ENCODE assay signal across 28 cellular contexts in genomic region chr1:228343211-228343661, GRCh38.
DNase-seq lines count a peak whose midpoint lies in the region; ATAC-seq, FAIRE-seq and TF ChIP-seq lines count a peak whose summit lies in the region.
"Had no signal": no experiment of that assay in that cellular context is flagged by ENCODE, and none has a peak within 500 bp of the region (broad histone marks: within the 10 kb centered on the region; RNA-seq: fewer than 3 reads in every experiment).

No MANE protein-coding gene starts in this region.

- no peak for TF ChIP-seq RAD21 in HepG2 (CRISPR knock-in tag; IDR thresholded peaks at IDR 0.05)

- no peak overlapping the region for H3K14ac ChIP-seq in neuronal stem cell (ENCODE audit: low read length)

- no peak for TF ChIP-seq POLR2A in right lobe of liver (IDR thresholded peaks at IDR 0.05)
- TF ChIP-seq POLR2A in HepG2 (IDR thresholded peaks at IDR 0.05; ENCODE audit: insufficient read depth in 1 of 2, low read depth in 2 of 2, low read length in 2 of 2): no peak

- CTCF ChIA-PET in HepG2 (lab: Yijun Ruan, JAX; ENCODE audit: low intra/inter-chr PET ratio, low total read pairs): no interaction called here
- CTCF ChIA-PET in PC-3 (lab: Charles Lee): no interaction called here

- H3K79me1 ChIP-seq in neuronal stem cell (ENCODE audit: low read depth, low read length): peaks cover 2% of the 10 kb centered on the region

- TF ChIP-seq CTCF in right lobe of liver (IDR thresholded peaks at IDR 0.05) (no peak), HepG2 (CRISPR knock-in tag; IDR thresholded peaks at IDR 0.05) (no peak), PC-3 (conservative IDR thresholded peaks at IDR 0.05; ENCODE audit: low read depth, low read length) (no peak)

- no peak overlapping the region for H3K23ac ChIP-seq in neuronal stem cell (ENCODE audit: low read depth, low read length, poor library complexity)

- H3K4me1 ChIP-seq in right lobe of liver: no peaks in the 10 kb centered on the region
- no peaks in the 10 kb centered on the region for H3K4me1 ChIP-seq in HepG2 (ENCODE audit: insufficient read depth, low read length)
- no peaks in the 10 kb centered on the region for H3K4me1 ChIP-seq in neuronal stem cell (ENCODE audit: control insufficient read depth in 2 of 2, insufficient read depth in 1 of 2, low read depth in 1 of 2, low read length in 2 of 2)
- no peaks in the 10 kb centered on the region for H3K4me1 ChIP-seq in aorta (ENCODE audit: control insufficient read depth in 1 of 2, insufficient read depth in 2 of 2, low read length in 2 of 2)
- H3K4me1 ChIP-seq in PC-3 (ENCODE audit: insufficient read depth, low read length): no peaks in the 10 kb centered on the region
- H3K4me1 ChIP-seq: ascending aorta, Caco-2, parathyroid adenoma, suprapubic skin, vagina had no signal

- no peak overlapping the region for H4K91ac ChIP-seq in neuronal stem cell (ENCODE audit: low read depth, low read length, poor library complexity)

- in situ Hi-C loops in HepG2 (cut with HindIII; ENCODE audit: extremely low pct_ligation_motif_present, low pct_unique_long_range_greater_than_20kb): no loop called here

- no peak overlapping the region for H4K8ac ChIP-seq in neuronal stem cell (ENCODE audit: low read depth, low read length)

- BruUV-seq in HepG2 (replicated peaks; lab: Mats Ljungman, UMichigan) (no TSS peak), PC-3 (replicated peaks; lab: Mats Ljungman, UMichigan) (no TSS peak)

- no peaks in the 10 kb centered on the region for H4K20me1 ChIP-seq in HepG2 (ENCODE audit: insufficient read depth, low read length)
- H4K20me1 ChIP-seq in PC-3 (ENCODE audit: low read length): no peaks in the 10 kb centered on the region

- H3K27me3 ChIP-seq in right lobe of liver (no peaks in the 10 kb centered on the region), HepG2 (ENCODE audit: control insufficient read depth in 1 of 2, insufficient read depth in 2 of 2, low read length in 2 of 2) (peaks cover 3 to 21% of the 10 kb centered on the region in 2 experiments; a peak in 4 of 5 replicates), neuronal stem cell (ENCODE audit: control insufficient read depth in 3 of 3, insufficient read depth in 3 of 3, low read depth in 1 of 3, low read length in 3 of 3) (peaks cover 0 to 3% (median 3%) of the 10 kb centered on the region in 3 experiments), aorta (ENCODE audit: control insufficient read depth in 1 of 2, insufficient read depth in 2 of 2, low read length in 1 of 2) (no peaks in the 10 kb centered on the region), PC-3 (ENCODE audit: low read length) (no peaks in the 10 kb centered on the region)
- H3K27me3 ChIP-seq: ascending aorta, hepatocyte, suprapubic skin, vagina had no signal

- H3K9ac ChIP-seq in HepG2 (ENCODE audit: insufficient read depth, low read depth, low read length) (no peak overlapping the region), neuronal stem cell (ENCODE audit: low read depth, low read length, poor library complexity) (no peak overlapping the region), PC-3 (ENCODE audit: low read length) (no peak overlapping the region)
- H3K9ac ChIP-seq: parathyroid adenoma had no signal

- WGBS in right lobe of liver (ENCODE audit: insufficient coverage, low coverage, low lambda C conversion rate, missing lambda C conversion rate): 90% methylated on average over 16 of the region's 19 CpGs
- WGBS in HepG2 (ENCODE audit: low lambda C conversion rate): 65% methylated on average over 19 of the region's 19 CpGs
- WGBS in neuronal stem cell (ENCODE audit: extremely low coverage in 2 of 2, insufficient read length in 2 of 2, insufficient replicate concordance in 1 of 2), 2 donors: no CpG with 5 or more reads among the region's 19 CpGs
- WGBS in aorta, 2 donors: 93 to 95% methylated on average over 19 of the region's 19 CpGs

- H3K4me2 ChIP-seq in HepG2 (ENCODE audit: low read depth, low read length) (no peak overlapping the region), neuronal stem cell (ENCODE audit: insufficient read depth, low read length, poor library complexity, severe bottlenecking) (no peak overlapping the region), PC-3 (ENCODE audit: low read length) (no peak overlapping the region)
- H3K4me2 ChIP-seq: hepatocyte had no signal

- ATAC-seq in right lobe of liver (no peak), HepG2 (no peak), left ventricle myocardium superior (no peak), aorta (ENCODE audit: low FRiP score) (no peak), GM21786 (IDR thresholded peaks at IDR 0.05; ENCODE audit: unreplicated experiment) (no peak), PC-3 (no peak)
- ATAC-seq: activated naive CD4-positive, alpha-beta T cell treated with anti-CD3 and anti-CD28 coated beads, Interleukin-2, amount 50 U/mL, for 72 hours; HCT116; K562; naive thymus-derived CD8-positive, alpha-beta T cell; stimulated activated naive B cell treated with anti-CD40 and anti-IgM and Interleukin-4, amounts not matched to agents 10 μg/mL and 1 μg/mL and 100 μg/mL, for 72 hours had no signal

- H2AK5ac ChIP-seq in neuronal stem cell (ENCODE audit: low read depth, low read length): no peak overlapping the region

- TF ChIP-seq EP300 in HepG2 (IDR thresholded peaks at IDR 0.05; ENCODE audit: low read depth in 2 of 2, low read length in 2 of 2) (no peak), HepG2 (CRISPR knock-in tag; IDR thresholded peaks at IDR 0.05; ENCODE audit: borderline replicate concordance) (no peak)

- H2BK15ac ChIP-seq in neuronal stem cell (ENCODE audit: low read length): no peak overlapping the region

- no peak overlapping the region for H2BK120ac ChIP-seq in neuronal stem cell (ENCODE audit: low read depth, low read length)

- H3F3A ChIP-seq in PC-3 (ENCODE audit: low read length, unreplicated experiment): no peaks in the 10 kb centered on the region

- no peak overlapping the region for H3K4me3 ChIP-seq in right lobe of liver
- no peak overlapping the region for H3K4me3 ChIP-seq in HepG2 (replicated peaks in 1 of 3; ENCODE audit: insufficient read depth in 1 of 3, low read depth in 2 of 3, low read length in 3 of 3)
- no peak overlapping the region for H3K4me3 ChIP-seq in neuronal stem cell (ENCODE audit: low read length in 2 of 2)
- no peak overlapping the region for H3K4me3 ChIP-seq in aorta (ENCODE audit: low read length in 2 of 2)
- no peak overlapping the region for H3K4me3 ChIP-seq in PC-3 (ENCODE audit: low read length)
- H3K4me3 ChIP-seq: ascending aorta, hepatocyte, K562, SK-N-MC, suprapubic skin, vagina had no signal

- H3K9me2 ChIP-seq in PC-3 (replicated peaks; ENCODE audit: low read length): no peaks in the 10 kb centered on the region

- DNase-seq in right lobe of liver (peak in 2 of 3 donors; percentile 35 to 40), HepG2 (ENCODE audit: low spot score) (no peak), left ventricle myocardium superior (peak; percentile 17), neuronal stem cell (ENCODE audit: low spot score) (no peak), aorta (peak; percentile 30 to 67), GDM1 (lab: John Stamatoyannopoulos, UW) (no peak), PC-3 (no peak)
- DNase-seq: activated CD4-positive, alpha-beta T cell treated with anti-CD3 and anti-CD28 coated beads for 48 hours; central memory CD4-positive, alpha-beta T cell; DMS79 treated with DMSO at 0.1 percent for 48 hours; NCI-H2029 treated with DMSO at 0.1 percent for 48 hours; NCI-H226; stimulated activated CD4-positive, alpha-beta T cell treated with anti-CD3 and anti-CD28 coated beads, Interleukin-15, amount 100 ng/mL, for 24 hours; stimulated activated naive B cell treated with anti-CD40 and anti-IgM and Interleukin-4, amounts not matched to agents 10 μg/mL and 1 μg/mL and 100 μg/mL, for 72 hours had no signal

- no peak overlapping the region for H2BK5ac ChIP-seq in neuronal stem cell (ENCODE audit: low read length)

- H3K9me3 ChIP-seq in right lobe of liver (no peaks in the 10 kb centered on the region), HepG2 (ENCODE audit: low read length) (no peaks in the 10 kb centered on the region), neuronal stem cell (replicated peaks in 1 of 2; ENCODE audit: control insufficient read depth in 2 of 2, insufficient read depth in 1 of 2, low read depth in 1 of 2, low read length in 2 of 2) (peaks cover 0 to 6% of the 10 kb centered on the region in 2 donors), aorta (ENCODE audit: control insufficient read depth, low read length) (no peaks in the 10 kb centered on the region), PC-3 (ENCODE audit: low read length) (peaks cover 9% of the 10 kb centered on the region; the same call in 1 of the 2 replicates)
- H3K9me3 ChIP-seq: ascending aorta, Caco-2, suprapubic skin, vagina had no signal

- H3K27ac ChIP-seq in right lobe of liver (no peak overlapping the region), HepG2 (ENCODE audit: extremely low read length, insufficient read depth, low read length) (no peak overlapping the region), neuronal stem cell (replicated peaks; ENCODE audit: low read length) (no peak overlapping the region), aorta (ENCODE audit: low read depth in 1 of 2, low read length in 2 of 2) (no peak overlapping the region), PC-3 (ENCODE audit: low read length) (no peak overlapping the region)
- H3K27ac ChIP-seq: ascending aorta, C4-2B, hepatocyte, parathyroid adenoma, SK-N-MC, suprapubic skin, vagina had no signal

- POLR2A ChIA-PET in HepG2 (lab: Yijun Ruan, JAX) (no interaction called here), PC-3 (lab: Charles Lee; ENCODE audit: unreplicated experiment) (no interaction called here)

- no peak for FAIRE-seq in HepG2 (lab: Jason Lieb, UNC)
- FAIRE-seq: frontal cortex, K562 had no signal

- peak overlapping the region; percentile 46 for H2BK12ac ChIP-seq in neuronal stem cell (ENCODE audit: low read length)

- no peak overlapping the region for H3K4ac ChIP-seq in neuronal stem cell (ENCODE audit: low read length)

- no peak overlapping the region for H3K18ac ChIP-seq in neuronal stem cell (ENCODE audit: low read length)

- intact Hi-C loops in right lobe of liver (cut with DNase I): no loop called here
- intact Hi-C loops in HepG2 (cut with micrococcal nuclease; ENCODE audit: unreplicated experiment): no loop called here
- intact Hi-C loops in left ventricle myocardium superior (cut with micrococcal nuclease): no loop called here
- intact Hi-C loops in aorta (cut with DNase I): no loop called here
- intact Hi-C loops in PC-3 (cut with micrococcal nuclease): no loop called here

- H3K79me2 ChIP-seq in HepG2 (ENCODE audit: insufficient read depth, low read length): no peaks in the 10 kb centered on the region
- no peaks in the 10 kb centered on the region for H3K79me2 ChIP-seq in PC-3 (ENCODE audit: low read length)
- H3K79me2 ChIP-seq: hepatocyte, parathyroid adenoma had no signal

- H2AFZ ChIP-seq in HepG2 (ENCODE audit: low read length): no peak overlapping the region
- no peak overlapping the region for H2AFZ ChIP-seq in neuronal stem cell (ENCODE audit: low read length)
- H2AFZ ChIP-seq in PC-3 (ENCODE audit: low read length): no peak overlapping the region
- H2AFZ ChIP-seq: hepatocyte, parathyroid adenoma had no signal

- H3K36me3 ChIP-seq in right lobe of liver (no peaks in the 10 kb centered on the region), HepG2 (replicated peaks in 1 of 2; ENCODE audit: control insufficient read depth in 1 of 2, insufficient read depth in 2 of 2, low read length in 2 of 2) (no peaks in the 10 kb centered on the region), neuronal stem cell (replicated peaks in 1 of 2; ENCODE audit: control insufficient read depth in 2 of 2, insufficient read depth in 2 of 2, low read length in 2 of 2) (peaks cover 0 to 11% of the 10 kb centered on the region in 2 donors), aorta (ENCODE audit: control insufficient read depth in 1 of 2, insufficient read depth in 2 of 2, low read length in 1 of 2) (no peaks in the 10 kb centered on the region), PC-3 (ENCODE audit: low read depth, low read length) (peaks cover 6% of the 10 kb centered on the region; the same call in 1 of the 2 replicates)
- H3K36me3 ChIP-seq: ascending aorta had no signal

Comparison
In these comparisons a context has a peak if more than half of its experiments do, and no peak if none do; other contexts are left out.
1. DNase-seq: peak in right lobe of liver (2 of 3), left ventricle myocardium superior (single experiment) and aorta (2 of 2); none in HepG2 (single experiment), neuronal stem cell (single experiment), GDM1 (single experiment) and PC-3 (single experiment).